ENCODE assay signal across 9 cellular contexts in genomic region chr2:240992572-240993291, GRCh38. TPM values are rescaled to one million over a fixed set of nuclear protein-coding genes. Genes with fewer than 3 reads are reported as not detected.
DNase-seq lines count a peak whose midpoint lies in the region; ATAC-seq and TF ChIP-seq lines count a peak whose summit lies in the region.
"Had no signal": no experiment of that assay in that cellular context is flagged by ENCODE, and none has a peak within 500 bp of the region (broad histone marks: within the 10 kb centered on the region; RNA-seq: fewer than 3 reads in every experiment).

No MANE protein-coding gene starts in this region.

- ATAC-seq in left lung (no peak), HG02798 (IDR thresholded peaks at IDR 0.05; ENCODE audit: poor library complexity, unreplicated experiment) (no peak)
- ATAC-seq in stimulated activated naive CD8-positive, alpha-beta T cell treated with anti-CD3 and anti-CD28 coated beads, Interleukin-15, amount 100 ng/mL, for 72 hours: peak; percentile 25

- no peak overlapping the region for H2AFZ ChIP-seq in H9 (ENCODE audit: low read length)

- no peak overlapping the region for H3K4ac ChIP-seq in H9 (ENCODE audit: low read depth, low read length)

- H2BK5ac ChIP-seq in H9 (ENCODE audit: insufficient read length, low read length): no peak overlapping the region

- no peak overlapping the region for H3K4me3 ChIP-seq in left lung

- H3K36me3 ChIP-seq in left lung: no peaks in the 10 kb centered on the region

- H3K79me1 ChIP-seq in H9 (ENCODE audit: insufficient read depth, low read depth, low read length, poor library complexity, severe bottlenecking): no peaks in the 10 kb centered on the region

- no peaks in the 10 kb centered on the region for H3K9me3 Mint-ChIP-seq in H9
- peaks cover 0 to 7% of the 10 kb centered on the region in 2 donors for H3K9me3 Mint-ChIP-seq in stimulated activated naive CD8-positive, alpha-beta T cell treated with anti-CD3 and anti-CD28 coated beads, Interleukin-15, amount 100 ng/mL, for 72 hours
- H3K9me3 Mint-ChIP-seq: mesothelial cell of epicardium had no signal

- peak; percentile 20 for DNase-seq in H9
- peak; percentile 47 for DNase-seq in UCSD-AML1 (lab: John Stamatoyannopoulos, UW; ENCODE audit: unreplicated experiment)
- DNase-seq in left lung: peak; percentile 30 to 72
- DNase-seq in stimulated activated naive CD8-positive, alpha-beta T cell treated with anti-CD3 and anti-CD28 coated beads, Interleukin-15, amount 100 ng/mL, for 72 hours: no peak
- DNase-seq in GM10266 (ENCODE audit: extremely low spot score): no peak
- DNase-seq in HPDE6-E6E7 (ENCODE audit: extremely low spot score): no peak
- DNase-seq: activated gamma-delta T cell had no signal

- no peaks in the 10 kb centered on the region for H3K4me1 ChIP-seq in H9 (ENCODE audit: insufficient read depth, low read length)
- peaks cover 14 to 36% of the 10 kb centered on the region in 2 donors for H3K4me1 ChIP-seq in left lung

- no peak overlapping the region for H3K4me3 Mint-ChIP-seq in H9
- peak overlapping the region in 1 of 2 donors; percentile 18 for H3K4me3 Mint-ChIP-seq in stimulated activated naive CD8-positive, alpha-beta T cell treated with anti-CD3 and anti-CD28 coated beads, Interleukin-15, amount 100 ng/mL, for 72 hours
- H3K4me3 Mint-ChIP-seq: mesothelial cell of epicardium had no signal

- no peak overlapping the region for H2AK5ac ChIP-seq in H9 (ENCODE audit: insufficient read length, low read length)

- no peak overlapping the region for H3K56ac ChIP-seq in H9 (ENCODE audit: insufficient read length, low read depth, low read length)

- H3K23me2 ChIP-seq in H9 (ENCODE audit: insufficient read length, low read depth, low read length, poor library complexity, severe bottlenecking): no peaks in the 10 kb centered on the region

- H4K20me1 ChIP-seq in H9 (ENCODE audit: control insufficient read depth, insufficient read depth, insufficient read length): no peaks in the 10 kb centered on the region

- no peak overlapping the region for H3K4me2 ChIP-seq in H9 (ENCODE audit: insufficient read depth, insufficient read length, low read length)

- H2BK120ac ChIP-seq in H9 (ENCODE audit: low read depth, low read length, poor library complexity, severe bottlenecking): no peak overlapping the region

- no CpG with 5 or more reads among the region's 20 CpGs for WGBS in H9 (ENCODE audit: extremely low coverage, insufficient read length, low lambda C conversion rate)

- no peak overlapping the region for H3K14ac ChIP-seq in H9 (ENCODE audit: insufficient read depth, low read length)

- H3K9ac ChIP-seq in H9 (ENCODE audit: extremely low read depth, insufficient read length, low read length): no peak overlapping the region

- no peak overlapping the region for H3K23ac ChIP-seq in H9 (ENCODE audit: insufficient read length, low read depth, low read length)

- no peak overlapping the region for H4K5ac ChIP-seq in H9 (ENCODE audit: insufficient read length, low read depth, low read length)

- no peaks in the 10 kb centered on the region for H3K79me2 ChIP-seq in H9 (ENCODE audit: insufficient read depth, low read length)

- peaks cover 0 to 4% of the 10 kb centered on the region in 2 experiments; a peak in 2 of 4 replicates for H3K4me1 Mint-ChIP-seq in H9
- H3K4me1 Mint-ChIP-seq in stimulated activated naive CD8-positive, alpha-beta T cell treated with anti-CD3 and anti-CD28 coated beads, Interleukin-15, amount 100 ng/mL, for 72 hours: peaks cover 26% of the 10 kb centered on the region

- H3K9me3 ChIP-seq in H9 (ENCODE audit: control insufficient read depth, low read depth, low read length): no peaks in the 10 kb centered on the region
- H3K9me3 ChIP-seq in left lung: no peaks in the 10 kb centered on the region

- peaks cover 11% of the 10 kb centered on the region for H3K27me3 Mint-ChIP-seq in H9 (ENCODE audit: low read depth)
- H3K27me3 Mint-ChIP-seq in stimulated activated naive CD8-positive, alpha-beta T cell treated with anti-CD3 and anti-CD28 coated beads, Interleukin-15, amount 100 ng/mL, for 72 hours: no peaks in the 10 kb centered on the region

- H2BK12ac ChIP-seq in H9 (ENCODE audit: insufficient read length, low read depth, low read length): no peak overlapping the region

- H3K27ac ChIP-seq in H9 (ENCODE audit: insufficient read length, low read depth, low read length) (no peak overlapping the region), left lung (peak overlapping the region; percentile 70 to 77)

- intact Hi-C loops in left lung (cut with DNase I): no loop called here

- no peak overlapping the region for H2BK20ac ChIP-seq in H9 (ENCODE audit: low read depth, low read length, poor library complexity, severe bottlenecking)

- H3K18ac ChIP-seq in H9 (ENCODE audit: insufficient read length, low read depth, low read length): no peak overlapping the region

- no peaks in the 10 kb centered on the region for H3K36me3 Mint-ChIP-seq in H9 (ENCODE audit: insufficient read depth in 1 of 3, low read depth in 3 of 3)
- H3K36me3 Mint-ChIP-seq: mesothelial cell of epicardium had no signal

- no peak overlapping the region for H3T11ph ChIP-seq in H9 (ENCODE audit: low read length)

- H2BK15ac ChIP-seq in H9 (ENCODE audit: low read depth, low read length): no peak overlapping the region

- no peak overlapping the region for H4K8ac ChIP-seq in H9 (replicated peaks; ENCODE audit: insufficient read length, low read depth, low read length)

- H3K27ac Mint-ChIP-seq in H9: no peak overlapping the region
- H3K27ac Mint-ChIP-seq in stimulated activated naive CD8-positive, alpha-beta T cell treated with anti-CD3 and anti-CD28 coated beads, Interleukin-15, amount 100 ng/mL, for 72 hours: peak overlapping the region in 1 of 2 donors; percentile 40
- H3K27ac Mint-ChIP-seq: mesothelial cell of epicardium had no signal

- H4K91ac ChIP-seq in H9 (ENCODE audit: insufficient read length, low read depth, low read length): no peak overlapping the region

- TF ChIP-seq CTCF in H9 (conservative IDR thresholded peaks at IDR 0.05) (no peak), left lung (IDR thresholded peaks at IDR 0.05) (no peak), GM10266 (IDR thresholded peaks at IDR 0.05; ENCODE audit: control insufficient read depth, insufficient read depth, low read depth, missing control alignments) (no peak)

- H3K27me3 ChIP-seq in H9 (ENCODE audit: insufficient read depth, low read length) (no peaks in the 10 kb centered on the region), left lung (peaks cover 0 to 3% of the 10 kb centered on the region in 2 donors)

RNA-seq across cellular contexts. Expression of gene SNED1, which starts 5.7 kb away (rescaled TPM):
- total RNA-seq in H9 (2021) (1.8 and 2.5 TPM in 2 replicates), left lung (10 to 100 TPM; 36.4 to 48.2 TPM)

Comparison
In these comparisons a context has a peak if more than half of its experiments do, and no peak if none do; other contexts are left out.
1. DNase-seq: peak in H9 (single experiment), UCSD-AML1 (single experiment) and left lung (2 of 2); none in stimulated activated naive CD8-positive, alpha-beta T cell treated with anti-CD3 and anti-CD28 coated beads, Interleukin-15, amount 100 ng/mL, for 72 hours (0 of 2), GM10266 (single experiment) and HPDE6-E6E7 (single experiment).
2. RNA of gene SNED1, which starts 5.7 kb away (total RNA-seq): 36.4 to 48.2 TPM in left lung; 1.8 to 2.5 TPM in H9; every median in the first group is over 10 times any median in the second.